Comparison of ENCODE assay signal across 8 cellular contexts in the genomic region with DNA sequence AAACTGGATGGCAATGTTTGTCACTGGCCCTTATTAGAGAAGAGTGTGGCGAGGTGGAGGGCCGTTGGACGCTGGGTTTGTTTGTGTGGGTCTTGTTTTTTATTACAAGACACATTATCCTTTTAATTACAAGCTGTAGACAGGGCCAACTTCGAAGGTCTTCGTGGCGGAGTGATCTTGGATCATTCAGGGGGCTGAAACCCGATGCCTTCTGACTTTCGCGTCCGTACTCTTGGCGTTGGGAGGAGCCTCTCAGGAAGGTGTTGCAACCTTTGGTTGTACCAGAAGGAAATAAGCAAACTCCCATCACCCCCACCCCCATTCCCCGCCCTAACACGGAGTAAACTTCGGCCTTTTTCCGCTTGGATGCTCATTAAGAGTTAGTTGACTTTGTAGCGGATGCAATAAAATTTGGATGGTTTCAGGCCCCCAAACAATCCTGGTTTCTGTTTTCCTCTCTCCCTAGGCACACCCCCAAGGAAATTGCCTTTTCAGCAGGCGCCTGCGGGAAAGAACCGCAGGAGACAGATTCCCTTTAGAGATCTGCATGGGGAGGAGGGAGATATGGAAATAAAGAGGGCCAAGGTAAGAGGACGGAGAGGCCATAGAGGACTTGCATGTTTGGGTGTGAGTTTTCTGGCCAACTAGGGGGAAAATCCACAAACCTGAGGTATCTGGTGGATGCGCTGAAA.
DNase-seq lines count a peak whose midpoint lies in the region; ATAC-seq and TF ChIP-seq lines count a peak whose summit lies in the region.

No MANE protein-coding gene starts in this region.

- H3K27ac ChIP-seq in cardiac muscle cell (peak overlapping the region; percentile 92), subcutaneous abdominal adipose tissue (ENCODE audit: low read depth, low read length) (peak overlapping the region; percentile 95)

- peaks cover 21% of the 10 kb centered on the region for H3K4me1 ChIP-seq in cardiac muscle cell (ENCODE audit: low read depth)
- H3K4me1 ChIP-seq in subcutaneous abdominal adipose tissue (ENCODE audit: control insufficient read depth in 5 of 5, insufficient read depth in 5 of 5, low read length in 5 of 5): peaks cover 4 to 49% (median 41%) of the 10 kb centered on the region in 5 donors

- H3K27me3 ChIP-seq in cardiac muscle cell (peaks cover 34% of the 10 kb centered on the region), subcutaneous abdominal adipose tissue (ENCODE audit: control insufficient read depth in 5 of 5, insufficient read depth in 4 of 5, low read length in 5 of 5) (peaks cover 0 to 46% (median 37%) of the 10 kb centered on the region in 5 donors)

- intact Hi-C loops in left ventricle myocardium superior (cut with micrococcal nuclease): no loop called here

- peak; percentile 58 to 60 for DNase-seq in cardiac muscle cell (ENCODE audit: low read depth in 1 of 2, low spot score in 1 of 2)
- DNase-seq in left ventricle myocardium superior: no peak
- peak; percentile 90 for DNase-seq in NCI-H82 treated with DMSO at 0.1 percent for 48 hours (lab: John Stamatoyannopoulos, UW; ENCODE audit: unreplicated experiment)
- DNase-seq in fibroblast of pulmonary artery (ENCODE audit: low read depth): no peak
- DNase-seq in stimulated activated CD4-positive, alpha-beta T cell treated with anti-CD3 and anti-CD28 coated beads, Interleukin-4, amount 100 ng/mL, for 4 hours: no peak
- DNase-seq in activated CD4-positive, CD25-positive, alpha-beta regulatory T cell (lab: John Stamatoyannopoulos, UW): no peak

- H3K4me3 ChIP-seq in cardiac muscle cell (peak overlapping the region; percentile 44), fibroblast of pulmonary artery (replicated peaks; ENCODE audit: low read depth, low read length) (peak overlapping the region; percentile 53), subcutaneous abdominal adipose tissue (ENCODE audit: low read depth in 1 of 5, low read length in 5 of 5) (peak overlapping the region; percentile 55 to 77 (median 73))

- no peaks in the 10 kb centered on the region for H3K9me3 ChIP-seq in cardiac muscle cell (ENCODE audit: low read depth)
- peaks cover 0 to 2% (median 0%) of the 10 kb centered on the region in 5 donors for H3K9me3 ChIP-seq in subcutaneous abdominal adipose tissue (ENCODE audit: control insufficient read depth in 5 of 5, low read length in 5 of 5)

- H3K9ac ChIP-seq in subcutaneous abdominal adipose tissue (ENCODE audit: low read length in 5 of 5): peak overlapping the region in 3 of 5 donors; percentile 12 to 79 (median 60)

- ATAC-seq in left ventricle myocardium superior (no peak), GM21390 (IDR thresholded peaks at IDR 0.05; ENCODE audit: unreplicated experiment) (no peak)

- TF ChIP-seq CTCF in cardiac muscle cell (IDR thresholded peaks at IDR 0.05; ENCODE audit: low read depth, low read length) (no peak), fibroblast of pulmonary artery (IDR thresholded peaks at IDR 0.05; ENCODE audit: low read length, missing control alignments) (no peak)

- H3K36me3 ChIP-seq in cardiac muscle cell: no peaks in the 10 kb centered on the region
- no peaks in the 10 kb centered on the region for H3K36me3 ChIP-seq in subcutaneous abdominal adipose tissue (ENCODE audit: control insufficient read depth in 5 of 5, insufficient read depth in 5 of 5, low read length in 5 of 5)

Comparison
In these comparisons a context has a peak if more than half of its experiments do, and no peak if none do; other contexts are left out.
1. DNase-seq: peak in cardiac muscle cell (2 of 2) and NCI-H82 treated with DMSO at 0.1 percent for 48 hours (single experiment); none in left ventricle myocardium superior (single experiment), fibroblast of pulmonary artery (single experiment), stimulated activated CD4-positive, alpha-beta T cell treated with anti-CD3 and anti-CD28 coated beads, Interleukin-4, amount 100 ng/mL, for 4 hours (0 of 2) and activated CD4-positive, CD25-positive, alpha-beta regulatory T cell (0 of 4).
2. Peak in every context shown above with its lines, with median percentiles within 50 percentile points of each other: H3K4me3 ChIP-seq.